ENCODE assay signal across 1 cellular context in genomic region chr3:178456942-178457341, GRCh38.
TF ChIP-seq lines count a peak whose summit lies in the region.

No MANE protein-coding gene starts in this region.

TF ChIP-seq in GM23338, 12 proteins besides CTCF, POLR2A, EP300 and RAD21 (continued from another document):
- no peak for TF ChIP-seq ZNF462 (CRISPR knock-in tag; IDR thresholded peaks at IDR 0.05)
- no peak for TF ChIP-seq JUNB (IDR thresholded peaks at IDR 0.05; ENCODE audit: unreplicated experiment)
